Comparison of ENCODE assay signal across 8 cellular contexts in genomic region chr1:116769561-116769977, GRCh38. TPM values are rescaled to one million over a fixed set of nuclear protein-coding genes. Genes with fewer than 3 reads are reported as not detected.
DNase-seq lines count a peak whose midpoint lies in the region; FAIRE-seq and TF ChIP-seq lines count a peak whose summit lies in the region.

No MANE protein-coding gene starts in this region.

- H4K20me1 ChIP-seq in GM23248 (ENCODE audit: insufficient read depth): no peaks in the 10 kb centered on the region
- no peaks in the 10 kb centered on the region for H4K20me1 ChIP-seq in smooth muscle cell (ENCODE audit: low read depth)

- peaks cover 9% of the 10 kb centered on the region for H3K4me1 ChIP-seq in GM23248 (ENCODE audit: insufficient read depth)
- H3K4me1 ChIP-seq in ovary (ENCODE audit: insufficient read depth): no peaks in the 10 kb centered on the region
- H3K4me1 ChIP-seq in smooth muscle cell (ENCODE audit: low read depth): no peaks in the 10 kb centered on the region

- peak; percentile 69 for FAIRE-seq in GM12892 (lab: Jason Lieb, UNC)

- H3K4me1 Mint-ChIP-seq in activated T-helper 2 cell treated with anti-CD3 and anti-CD28 coated beads, Interferon-gamma antibody, Interleukin-2, Interleukin-4, amounts not matched to agents 10 μg/mL and 5 μg/mL and 100 μg/mL, durations not matched to agents 14 hours and 24 hours and 36 hours (ENCODE audit: low read depth): peaks cover 89% of the 10 kb centered on the region

- TF ChIP-seq POLR2A in GM12892 (IDR thresholded peaks at IDR 0.05; ENCODE audit: low read depth, low read length) (no peak; the same call in 1 of the 2 replicates), NB4 (IDR thresholded peaks at IDR 0.05; ENCODE audit: extremely low read depth, insufficient read length) (no peak), ovary (IDR thresholded peaks at IDR 0.05) (no peak)

- TF ChIP-seq EP300 in ovary (IDR thresholded peaks at IDR 0.05): no peak

- H3K36me3 Mint-ChIP-seq in activated T-helper 2 cell treated with anti-CD3 and anti-CD28 coated beads, Interferon-gamma antibody, Interleukin-2, Interleukin-4, amounts not matched to agents 10 μg/mL and 5 μg/mL and 100 μg/mL, durations not matched to agents 14 hours and 24 hours and 36 hours (ENCODE audit: low read depth): peaks cover 89% of the 10 kb centered on the region

- peak overlapping the region; percentile 100 for H3K27ac Mint-ChIP-seq in activated T-helper 2 cell treated with anti-CD3 and anti-CD28 coated beads, Interferon-gamma antibody, Interleukin-2, Interleukin-4, amounts not matched to agents 10 μg/mL and 5 μg/mL and 100 μg/mL, durations not matched to agents 14 hours and 24 hours and 36 hours

- 73 to 78% methylated on average over 1 of the region's 1 CpG for WGBS in GM23248 (ENCODE audit: low coverage in 1 of 2, low lambda C conversion rate in 2 of 2, missing lambda C conversion rate in 2 of 2), 2 experiments
- WGBS in ovary, 3 donors: 77% methylated on average over 1 of the region's 1 CpG
- 52% methylated on average over 1 of the region's 1 CpG for WGBS in smooth muscle cell (ENCODE audit: low lambda C conversion rate)

- H2AFZ ChIP-seq in GM23248: no peak overlapping the region
- no peak overlapping the region for H2AFZ ChIP-seq in smooth muscle cell (ENCODE audit: low read depth)

- H3K9me3 Mint-ChIP-seq in activated T-helper 2 cell treated with anti-CD3 and anti-CD28 coated beads, Interferon-gamma antibody, Interleukin-2, Interleukin-4, amounts not matched to agents 10 μg/mL and 5 μg/mL and 100 μg/mL, durations not matched to agents 14 hours and 24 hours and 36 hours: peaks cover 17% of the 10 kb centered on the region

- no peaks in the 10 kb centered on the region for H3K9me2 ChIP-seq in GM23248 (ENCODE audit: insufficient read depth)

- peak overlapping the region; percentile 66 for H3K4me3 Mint-ChIP-seq in activated T-helper 2 cell treated with anti-CD3 and anti-CD28 coated beads, Interferon-gamma antibody, Interleukin-2, Interleukin-4, amounts not matched to agents 10 μg/mL and 5 μg/mL and 100 μg/mL, durations not matched to agents 14 hours and 24 hours and 36 hours (ENCODE audit: low read depth)

- no peaks in the 10 kb centered on the region for H3F3A ChIP-seq in GM23248 (ENCODE audit: insufficient read depth)
- no peaks in the 10 kb centered on the region for H3F3A ChIP-seq in smooth muscle cell (ENCODE audit: low read depth)

- H3K9me3 ChIP-seq in GM23248 (ENCODE audit: low read depth): no peaks in the 10 kb centered on the region
- peaks cover 0 to 3% of the 10 kb centered on the region in 2 donors for H3K9me3 ChIP-seq in ovary
- H3K9me3 ChIP-seq in smooth muscle cell (replicated peaks; ENCODE audit: low read depth): no peaks in the 10 kb centered on the region

- H3K79me2 ChIP-seq in GM23248 (ENCODE audit: insufficient read depth) (no peaks in the 10 kb centered on the region), smooth muscle cell (ENCODE audit: low read depth) (no peaks in the 10 kb centered on the region)

- DNase-seq in GM12892 (ENCODE audit: insufficient read length): no peak
- DNase-seq in GM23248: peak; percentile 53
- peak; percentile 88 for DNase-seq in NB4 (ENCODE audit: low read depth)
- DNase-seq in activated T-helper 2 cell treated with anti-CD3 and anti-CD28 coated beads, Interferon-gamma antibody, Interleukin-2, Interleukin-4, amounts not matched to agents 10 μg/mL and 5 μg/mL and 100 μg/mL, durations not matched to agents 14 hours and 24 hours and 36 hours (ENCODE audit: low spot score): peak; percentile 74
- DNase-seq in stimulated activated CD4-positive, alpha-beta T cell treated with anti-CD3 and anti-CD28 coated beads, Interleukin-2, amount 100 ng/mL, for 24 hours: peak; percentile 61 to 71
- no peak for DNase-seq in ovary
- no peak for DNase-seq in smooth muscle cell (lab: John Stamatoyannopoulos, UW; ENCODE audit: unreplicated experiment)
- no peak for DNase-seq in amygdala (lab: John Stamatoyannopoulos, UW)

- H3K4me2 ChIP-seq in GM23248 (ENCODE audit: unreplicated experiment) (no peak overlapping the region), smooth muscle cell (no peak overlapping the region)

- 0 out of 2 replicates have a peak, but pooled peaks cover 4% of the 10 kb centered on the region for H3K27me3 ChIP-seq in GM23248 (replicated peaks; ENCODE audit: insufficient read depth)
- H3K27me3 ChIP-seq in ovary: no peaks in the 10 kb centered on the region
- H3K27me3 ChIP-seq in smooth muscle cell (ENCODE audit: low read depth): no peaks in the 10 kb centered on the region

- H3K9ac ChIP-seq in GM23248 (no peak overlapping the region), smooth muscle cell (ENCODE audit: low read depth) (no peak overlapping the region)

- H3K4me3 ChIP-seq in GM23248: no peak overlapping the region
- H3K4me3 ChIP-seq in NB4 (ENCODE audit: low read depth, low read length): no peak overlapping the region
- no peak overlapping the region for H3K4me3 ChIP-seq in ovary
- no peak overlapping the region for H3K4me3 ChIP-seq in smooth muscle cell

- intact Hi-C loops in activated T-helper 2 cell treated with anti-CD3 and anti-CD28 coated beads, Interferon-gamma antibody, Interleukin-2, Interleukin-4, amounts not matched to agents 10 μg/mL and 5 μg/mL and 100 μg/mL, durations not matched to agents 14 hours and 24 hours and 36 hours (cut with micrococcal nuclease): loop anchor here (1.0 to 5.0 kb wide), 8 partner anchors 15 to 105 kb away; partner anchors contain the start of gene CD2
- intact Hi-C loops in ovary (cut with DNase I): no loop called here

- TF ChIP-seq CTCF in NB4 (IDR thresholded peaks at IDR 0.05; ENCODE audit: low read depth, low read length) (no peak), ovary (IDR thresholded peaks at IDR 0.05) (no peak), smooth muscle cell (IDR thresholded peaks at IDR 0.05; ENCODE audit: borderline replicate concordance, insufficient read depth, poor library complexity, severe bottlenecking) (no peak)

- no peaks in the 10 kb centered on the region for H3K27me3 Mint-ChIP-seq in activated T-helper 2 cell treated with anti-CD3 and anti-CD28 coated beads, Interferon-gamma antibody, Interleukin-2, Interleukin-4, amounts not matched to agents 10 μg/mL and 5 μg/mL and 100 μg/mL, durations not matched to agents 14 hours and 24 hours and 36 hours (ENCODE audit: low read depth)

- in situ Hi-C loops in GM23248 (cut with MboI): no loop called here

- no peak overlapping the region for H3K27ac ChIP-seq in GM23248
- no peak overlapping the region for H3K27ac ChIP-seq in ovary
- H3K27ac ChIP-seq in smooth muscle cell (ENCODE audit: low read depth): no peak overlapping the region

- H3K36me3 ChIP-seq in GM23248 (ENCODE audit: low read depth): no peaks in the 10 kb centered on the region
- H3K36me3 ChIP-seq in ovary: no peaks in the 10 kb centered on the region
- no peaks in the 10 kb centered on the region for H3K36me3 ChIP-seq in smooth muscle cell (ENCODE audit: low read depth)

RNA-seq across cellular contexts. Expression of gene CD2, which starts 15.3 kb away (rescaled TPM):
- polyA plus RNA-seq in GM12892 (2012; ENCODE audit: missing spikeins): not detected
- not detected in 2 replicates for total RNA-seq in GM23248 (2014; rRNA removed; shearing (Covaris generic))
- polyA plus RNA-seq in GM23248 (2016; fragmentation: Nextera tagmentation; extraction: Ambion mirVana) (not detected in 2 replicates), ovary (10 to 100 TPM in 1 of 2 donors, 1 to 10 TPM in 1; 1.0 to 11.1 TPM), smooth muscle cell (not detected in 2 replicates)
- 284 and 304 TPM in 2 replicates for total RNA-seq in activated T-helper 2 cell treated with anti-CD3 and anti-CD28 coated beads, Interferon-gamma antibody, Interleukin-2, Interleukin-4, amounts not matched to agents 10 μg/mL and 5 μg/mL and 100 μg/mL, durations not matched to agents 14 hours and 24 hours and 36 hours
- total RNA-seq in ovary (1 to 10 TPM in 3 of 7 donors, under 1 TPM in 4; 0.30 to 2.0 (median 0.82) TPM), smooth muscle cell (not detected in 2 replicates)

Comparison
In these comparisons a context has a peak if more than half of its experiments do, and no peak if none do; other contexts are left out.
1. DNase-seq: peak in GM23248 (single experiment), NB4 (single experiment), activated T-helper 2 cell treated with anti-CD3 and anti-CD28 coated beads, Interferon-gamma antibody, Interleukin-2, Interleukin-4, amounts not matched to agents 10 μg/mL and 5 μg/mL and 100 μg/mL, durations not matched to agents 14 hours and 24 hours and 36 hours (single experiment) and stimulated activated CD4-positive, alpha-beta T cell treated with anti-CD3 and anti-CD28 coated beads, Interleukin-2, amount 100 ng/mL, for 24 hours (2 of 2); none in GM12892 (single experiment), ovary (0 of 5), smooth muscle cell (single experiment) and amygdala (0 of 56).
2. RNA of gene CD2, which starts 15.3 kb away (total RNA-seq): 284 to 304 TPM in activated T-helper 2 cell treated with anti-CD3 and anti-CD28 coated beads, Interferon-gamma antibody, Interleukin-2, Interleukin-4, amounts not matched to agents 10 μg/mL and 5 μg/mL and 100 μg/mL, durations not matched to agents 14 hours and 24 hours and 36 hours; 0.30 to 2.0 TPM in ovary, not detected in GM23248 and not detected in smooth muscle cell; every median in the first group is over 10 times any median in the second.